ENCODE assay signal across 8 cellular contexts in genomic region chr20:1108437-1108920, GRCh38. TPM values are rescaled to one million over a fixed set of nuclear protein-coding genes. Genes with fewer than 3 reads are reported as not detected.
A peak's percentile ranks its signal among the peaks of the same experiment; 100 is the strongest.
DNase-seq lines count a peak whose midpoint lies in the region; ATAC-seq lines count a peak whose summit lies in the region.

No MANE protein-coding gene starts in this region.

- ATAC-seq in HG03175 (IDR thresholded peaks at IDR 0.05; ENCODE audit: unreplicated experiment) = no peak

- DNase-seq in NOMO-1 (lab: John Stamatoyannopoulos, UW; ENCODE audit: unreplicated experiment in 2 of 2) (peak; percentile 4 to 6), NOMO-1 treated with DMSO at 0.1 percent for 48 hours (lab: John Stamatoyannopoulos, UW; ENCODE audit: unreplicated experiment) (no peak), NCI-H2171 (lab: John Stamatoyannopoulos, UW) (peak; percentile 48), dermis blood vessel endothelial cell (peak; percentile 68), medulla oblongata (ENCODE audit: extremely low spot score) (peak; percentile 68)
- DNase-seq in activated CD4-positive, alpha-beta T cell treated with anti-CD3 and anti-CD28 coated beads for 48 hours = peak; percentile 74
- DNase-seq in stimulated activated CD8-positive, alpha-beta memory T cell treated with anti-CD3 and anti-CD28 coated beads, Interleukin-7, amount 100 ng/mL, for 24 hours (ENCODE audit: low read depth) = peak; percentile 34

RNA-seq across cellular contexts. Expression of gene PSMF1, which starts 9.9 kb away (rescaled TPM):
- 32.7 and 65.0 TPM in 2 replicates for total RNA-seq in dermis blood vessel endothelial cell
